9 cellular contexts compared by ENCODE assay signal in the genomic region with DNA sequence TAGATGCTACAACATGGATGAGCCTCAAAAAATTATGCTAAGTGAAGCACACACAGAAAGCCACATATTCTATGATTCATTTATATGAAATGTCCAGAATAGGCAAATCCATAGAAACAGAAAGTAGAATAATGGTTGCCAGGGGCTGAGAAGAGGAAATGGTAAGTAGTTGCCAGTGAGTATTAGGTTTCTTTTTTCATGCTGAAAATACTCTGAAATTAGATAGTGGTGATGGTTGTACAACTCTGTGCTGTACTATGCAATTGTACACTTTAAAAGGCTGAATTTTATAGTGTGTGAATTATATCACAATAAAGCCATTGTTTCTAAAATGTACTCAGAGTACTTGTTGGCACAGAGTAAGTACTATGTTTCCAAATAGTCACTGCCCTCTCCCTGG. TPM values are rescaled to one million over a fixed set of nuclear protein-coding genes. Genes with fewer than 3 reads are reported as not detected.
A peak's percentile ranks its signal among the peaks of the same experiment; 100 is the strongest.
DNase-seq lines count a peak whose midpoint lies in the region; ATAC-seq and TF ChIP-seq lines count a peak whose summit lies in the region.
"Had no signal": no experiment of that assay in that cellular context is flagged by ENCODE, and none has a peak within 500 bp of the region (broad histone marks: within the 10 kb centered on the region; RNA-seq: fewer than 3 reads in every experiment).

No MANE protein-coding gene starts in this region.

- H3K27ac ChIP-seq in effector memory CD4-positive, alpha-beta T cell (ENCODE audit: insufficient read depth, low read length, poor library complexity, severe bottlenecking), result no peak overlapping the region
- H3K27ac ChIP-seq in tibial nerve, result no peak overlapping the region
- H3K27ac ChIP-seq: HL-60 had no signal

- no peak for TF ChIP-seq POLR2A in tibial nerve (IDR thresholded peaks at IDR 0.05)

- CTCF ChIA-PET in activated naive CD4-positive, alpha-beta T cell treated with anti-CD3 and anti-CD28 coated beads, Interleukin-2, amount 10 ng/mL, durations not matched to agents 7 days and 5 days (lab: Charles Lee), result no interaction called here

- H3K4me1 Mint-ChIP-seq in activated naive CD4-positive, alpha-beta T cell treated with anti-CD3 and anti-CD28 coated beads, Interleukin-2, amount 10 ng/mL, durations not matched to agents 7 days and 5 days, result peaks cover 31% of the 10 kb centered on the region
- peaks cover 11% of the 10 kb centered on the region for H3K4me1 Mint-ChIP-seq in activated T-helper 17 cell treated with anti-CD3 and anti-CD28 coated beads, Interleukin-2, amount 50 U/mL, for 72 hours

- no peak overlapping the region for H3K4me3 ChIP-seq in effector memory CD4-positive, alpha-beta T cell (ENCODE audit: insufficient read depth, low read depth, low read length, poor library complexity, severe bottlenecking)
- H3K4me3 ChIP-seq in tibial nerve, result no peak overlapping the region

- no peaks in the 10 kb centered on the region for H3K9me3 Mint-ChIP-seq in activated naive CD4-positive, alpha-beta T cell treated with anti-CD3 and anti-CD28 coated beads, Interleukin-2, amount 10 ng/mL, durations not matched to agents 7 days and 5 days
- no peaks in the 10 kb centered on the region for H3K9me3 Mint-ChIP-seq in activated T-helper 17 cell treated with anti-CD3 and anti-CD28 coated beads, Interleukin-2, amount 50 U/mL, for 72 hours

- no peak for DNase-seq in activated naive CD4-positive, alpha-beta T cell treated with anti-CD3 and anti-CD28 coated beads, Interleukin-2, amount 10 ng/mL, durations not matched to agents 7 days and 5 days
- DNase-seq in activated naive CD4-positive, alpha-beta T cell treated with anti-CD3 and anti-CD28 coated beads, Interleukin-2, amount 50 U/mL, for 16 hours, result no peak
- DNase-seq in stromal cell of bone marrow (ENCODE audit: low read depth) (peak; percentile 57), tibial nerve (ENCODE audit: low spot score in 2 of 2) (no peak), AG20443 (ENCODE audit: low spot score) (no peak)
- DNase-seq in effector memory CD4-positive, alpha-beta T cell, result no peak

- H3K27me3 Mint-ChIP-seq in activated naive CD4-positive, alpha-beta T cell treated with anti-CD3 and anti-CD28 coated beads, Interleukin-2, amount 10 ng/mL, durations not matched to agents 7 days and 5 days, result no peaks in the 10 kb centered on the region
- no peaks in the 10 kb centered on the region for H3K27me3 Mint-ChIP-seq in activated T-helper 17 cell treated with anti-CD3 and anti-CD28 coated beads, Interleukin-2, amount 50 U/mL, for 72 hours

- H3K4me3 Mint-ChIP-seq in activated naive CD4-positive, alpha-beta T cell treated with anti-CD3 and anti-CD28 coated beads, Interleukin-2, amount 10 ng/mL, durations not matched to agents 7 days and 5 days, result no peak overlapping the region
- peak overlapping the region; percentile 14 for H3K4me3 Mint-ChIP-seq in activated T-helper 17 cell treated with anti-CD3 and anti-CD28 coated beads, Interleukin-2, amount 50 U/mL, for 72 hours

- peak; percentile 50 for ATAC-seq in HG03066 (IDR thresholded peaks at IDR 0.05; ENCODE audit: low read depth, unreplicated experiment)
- ATAC-seq in activated T-helper 17 cell treated with anti-CD3 and anti-CD28 coated beads, Interleukin-2, amount 50 U/mL, for 72 hours (replicated peaks), result peak; percentile 75

- peak overlapping the region; percentile 8 for H3K27ac Mint-ChIP-seq in activated naive CD4-positive, alpha-beta T cell treated with anti-CD3 and anti-CD28 coated beads, Interleukin-2, amount 10 ng/mL, durations not matched to agents 7 days and 5 days
- H3K27ac Mint-ChIP-seq in activated T-helper 17 cell treated with anti-CD3 and anti-CD28 coated beads, Interleukin-2, amount 50 U/mL, for 72 hours, result no peak overlapping the region

- no peaks in the 10 kb centered on the region for H3K27me3 ChIP-seq in effector memory CD4-positive, alpha-beta T cell (replicated peaks; ENCODE audit: control insufficient read depth, insufficient read depth, low read length, poor library complexity, severe bottlenecking)
- H3K27me3 ChIP-seq in tibial nerve, result no peaks in the 10 kb centered on the region

- no peaks in the 10 kb centered on the region for H3K4me1 ChIP-seq in effector memory CD4-positive, alpha-beta T cell (ENCODE audit: control insufficient read depth, insufficient read depth, low read length, poor library complexity, severe bottlenecking)
- no peaks in the 10 kb centered on the region for H3K4me1 ChIP-seq in tibial nerve

- no peaks in the 10 kb centered on the region for H3K9me3 ChIP-seq in effector memory CD4-positive, alpha-beta T cell (ENCODE audit: control insufficient read depth, low read length)
- H3K9me3 ChIP-seq in tibial nerve, result no peaks in the 10 kb centered on the region

- no peaks in the 10 kb centered on the region for H3K36me3 ChIP-seq in effector memory CD4-positive, alpha-beta T cell (ENCODE audit: control insufficient read depth, insufficient read depth, low read length)
- no peaks in the 10 kb centered on the region for H3K36me3 ChIP-seq in tibial nerve

- no peaks in the 10 kb centered on the region for H3K36me3 Mint-ChIP-seq in activated naive CD4-positive, alpha-beta T cell treated with anti-CD3 and anti-CD28 coated beads, Interleukin-2, amount 10 ng/mL, durations not matched to agents 7 days and 5 days
- H3K36me3 Mint-ChIP-seq in activated T-helper 17 cell treated with anti-CD3 and anti-CD28 coated beads, Interleukin-2, amount 50 U/mL, for 72 hours (ENCODE audit: low read depth), result no peaks in the 10 kb centered on the region

- no peak for TF ChIP-seq CTCF in tibial nerve (IDR thresholded peaks at IDR 0.05)

- no peak for TF ChIP-seq EP300 in tibial nerve (IDR thresholded peaks at IDR 0.05)

RNA-seq across cellular contexts. Expression of gene GFI1, which starts 15.5 kb away (rescaled TPM):
- 10 to 100 TPM; 33.0 to 38.6 TPM for total RNA-seq in activated T-helper 17 cell treated with anti-CD3 and anti-CD28 coated beads, Interleukin-2, amount 50 U/mL, for 72 hours
- total RNA-seq in tibial nerve, result 1 to 10 TPM in 3 of 4 donors, under 1 TPM in 1; 0.30 to 1.3 (median 1.1) TPM

Comparison
In these comparisons a context has a peak if more than half of its experiments do, and no peak if none do; other contexts are left out.
1. RNA of gene GFI1, which starts 15.5 kb away (total RNA-seq): 33.0 to 38.6 TPM in activated T-helper 17 cell treated with anti-CD3 and anti-CD28 coated beads, Interleukin-2, amount 50 U/mL, for 72 hours; 0.30 to 1.3 TPM in tibial nerve; every median in the first group is over 10 times any median in the second.